19 cellular contexts compared by ENCODE assay signal in the genomic region with DNA sequence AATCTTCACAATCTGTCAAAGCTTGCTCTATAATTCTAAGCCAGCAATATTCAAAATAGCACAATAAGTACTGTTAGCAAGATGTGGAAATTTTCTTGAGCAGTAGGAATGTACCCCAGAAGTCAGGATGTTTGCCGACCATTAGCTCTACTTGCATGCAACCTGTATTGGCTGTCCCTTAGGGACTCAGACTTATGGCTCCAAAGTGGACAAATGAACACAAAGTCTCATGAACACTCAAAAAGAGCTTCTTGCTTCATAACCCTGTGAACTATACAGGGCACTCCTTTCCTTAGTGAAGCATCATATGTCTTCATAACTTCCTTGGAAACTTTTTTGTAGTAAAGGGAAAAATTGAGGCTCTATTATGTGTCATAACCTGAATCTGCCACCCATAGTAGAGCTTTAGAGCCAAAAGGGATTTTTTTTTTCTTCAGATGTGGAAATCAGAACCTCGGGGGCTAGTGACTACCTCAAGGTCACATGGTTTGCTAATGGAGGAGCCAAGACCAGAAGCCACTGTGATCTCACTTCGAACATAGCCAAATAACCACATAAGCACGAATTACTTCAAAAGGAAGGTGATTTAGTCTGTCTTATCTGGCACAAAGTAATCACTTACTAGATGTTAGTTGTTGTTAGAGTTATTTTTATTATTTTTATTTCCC. TPM values are rescaled to one million over a fixed set of nuclear protein-coding genes. Genes with fewer than 3 reads are reported as not detected.
DNase-seq lines count a peak whose midpoint lies in the region; ATAC-seq, FAIRE-seq and TF ChIP-seq lines count a peak whose summit lies in the region.
"Had no signal": no experiment of that assay in that cellular context is flagged by ENCODE, and none has a peak within 500 bp of the region (broad histone marks: within the 10 kb centered on the region; RNA-seq: fewer than 3 reads in every experiment).

No MANE protein-coding gene starts in this region.

- POLR2A ChIA-PET in A549 (lab: Yijun Ruan, JAX): interaction anchor here (1.3 kb wide), 1 partner anchor 17 kb away, joined by 3 read pairs; no protein-coding TSS in a partner anchor
- POLR2A ChIA-PET in activated CD4-positive, alpha-beta memory T cell treated with anti-CD3 and anti-CD28 coated beads, Interleukin-2, amount 10 ng/mL, durations not matched to agents 7 days and 5 days (lab: Charles Lee): no interaction called here

- CTCF ChIA-PET in A549 (lab: Yijun Ruan, JAX): interaction anchor here (1.0 to 1.9 kb wide), 6 partner anchors 9 to 210 kb away, joined by 3 to 5 read pairs (median 4); partner anchors contain the start of genes ADGRG6, NMBR and VTA1
- CTCF ChIA-PET in activated CD4-positive, alpha-beta memory T cell treated with anti-CD3 and anti-CD28 coated beads, Interleukin-2, amount 10 ng/mL, durations not matched to agents 7 days and 5 days (lab: Charles Lee): no interaction called here

- H3K27ac Mint-ChIP-seq in activated naive CD8-positive, alpha-beta T cell: peak overlapping the region; percentile 78
- H3K27ac Mint-ChIP-seq in activated CD4-positive, alpha-beta memory T cell treated with anti-CD3 and anti-CD28 coated beads, Interleukin-2, amount 10 ng/mL, durations not matched to agents 7 days and 5 days: no peak overlapping the region
- H3K27ac Mint-ChIP-seq: neural progenitor cell had no signal

- intact Hi-C loops in left lung (cut with DNase I): no loop called here

- DNase-seq in A549 (ENCODE audit: low read depth in 1 of 2, low spot score in 1 of 2) (peak in 1 of 2 experiments; percentile 29), H4 (ENCODE audit: low spot score) (peak; percentile 9), left lung (no peak), hippocampal formation (lab: John Stamatoyannopoulos, UW) (no peak)
- no peak for DNase-seq in effector CD8-positive, alpha-beta T cell (lab: John Stamatoyannopoulos, UW)
- no peak for DNase-seq in activated CD4-positive, alpha-beta memory T cell treated with anti-CD3 and anti-CD28 coated beads, Interleukin-2, amount 10 ng/mL, durations not matched to agents 7 days and 5 days
- DNase-seq: activated CD8-positive, alpha-beta memory T cell treated with anti-CD3 and anti-CD28 coated beads for 24 hours; activated naive CD4-positive, alpha-beta T cell treated with Interleukin-2 at 50 U/mL for 16 hours; colonic mucosa; erythroblast; MM.1S; NCI-H2081 treated with DMSO at 0.1 percent for 48 hours; SHP77 treated with DMSO at 0.1 percent for 48 hours; substantia nigra had no signal

- no peak for TF ChIP-seq EP300 in A549 (IDR thresholded peaks at IDR 0.05)

- ATAC-seq in A549: peak in 1 of 2 experiments; percentile 39; a peak in 3 of 6 replicates
- peak; percentile 32 for ATAC-seq in left lung
- ATAC-seq in HG02763 (IDR thresholded peaks at IDR 0.05; ENCODE audit: unreplicated experiment): no peak

- H3K9me3 Mint-ChIP-seq in activated naive CD8-positive, alpha-beta T cell (ENCODE audit: low read depth): peaks cover 2% of the 10 kb centered on the region
- no peaks in the 10 kb centered on the region for H3K9me3 Mint-ChIP-seq in activated CD4-positive, alpha-beta memory T cell treated with anti-CD3 and anti-CD28 coated beads, Interleukin-2, amount 10 ng/mL, durations not matched to agents 7 days and 5 days

- TF ChIP-seq RAD21 in A549 (conservative IDR thresholded peaks at IDR 0.05 in 1 of 2, IDR thresholded peaks at IDR 0.05 in 1 of 2): no peak

- H3K4me3 ChIP-seq in A549 (no peak overlapping the region), left lung (no peak overlapping the region)
- H3K4me3 ChIP-seq: colonic mucosa, lung, neural progenitor cell, skin epidermis had no signal

- no peaks in the 10 kb centered on the region for H3K27me3 ChIP-seq in left lung
- H3K27me3 ChIP-seq: colonic mucosa, neural progenitor cell had no signal

- peak overlapping the region; percentile 56 for H3K4me3 Mint-ChIP-seq in activated naive CD8-positive, alpha-beta T cell
- no peak overlapping the region for H3K4me3 Mint-ChIP-seq in activated CD4-positive, alpha-beta memory T cell treated with anti-CD3 and anti-CD28 coated beads, Interleukin-2, amount 10 ng/mL, durations not matched to agents 7 days and 5 days
- H3K4me3 Mint-ChIP-seq: neural progenitor cell had no signal

- no peak for TF ChIP-seq POLR2A in A549 (IDR thresholded peaks at IDR 0.05; ENCODE audit: low read length)

- no peaks in the 10 kb centered on the region for H3K36me3 Mint-ChIP-seq in activated naive CD8-positive, alpha-beta T cell
- H3K36me3 Mint-ChIP-seq in activated CD4-positive, alpha-beta memory T cell treated with anti-CD3 and anti-CD28 coated beads, Interleukin-2, amount 10 ng/mL, durations not matched to agents 7 days and 5 days (ENCODE audit: low read depth): no peaks in the 10 kb centered on the region
- H3K36me3 Mint-ChIP-seq: neural progenitor cell had no signal

- no peaks in the 10 kb centered on the region for H3K27me3 Mint-ChIP-seq in activated naive CD8-positive, alpha-beta T cell
- peaks cover 3% of the 10 kb centered on the region for H3K27me3 Mint-ChIP-seq in activated CD4-positive, alpha-beta memory T cell treated with anti-CD3 and anti-CD28 coated beads, Interleukin-2, amount 10 ng/mL, durations not matched to agents 7 days and 5 days

- peaks cover 27% of the 10 kb centered on the region for H3K4me1 Mint-ChIP-seq in activated naive CD8-positive, alpha-beta T cell (ENCODE audit: low read depth)
- H3K4me1 Mint-ChIP-seq in activated CD4-positive, alpha-beta memory T cell treated with anti-CD3 and anti-CD28 coated beads, Interleukin-2, amount 10 ng/mL, durations not matched to agents 7 days and 5 days: no peaks in the 10 kb centered on the region

- H3K9me3 ChIP-seq in A549 (peaks cover 4% of the 10 kb centered on the region; the same call in 1 of the 3 replicates), left lung (no peaks in the 10 kb centered on the region)
- H3K9me3 ChIP-seq: colonic mucosa had no signal

- H3K4me1 ChIP-seq in A549 (peaks cover 89% of the 10 kb centered on the region), left lung (peaks cover 0 to 2% of the 10 kb centered on the region in 2 donors)
- H3K4me1 ChIP-seq: colonic mucosa, neural progenitor cell had no signal

- FAIRE-seq in A549 (lab: Jason Lieb, UNC): no peak

- H3K36me3 ChIP-seq in left lung: no peaks in the 10 kb centered on the region
- H3K36me3 ChIP-seq: colonic mucosa, neural progenitor cell had no signal

- H3K27ac ChIP-seq in A549 (peak overlapping the region; percentile 70 to 80), left lung (no peak overlapping the region)
- H3K27ac ChIP-seq: colonic mucosa, neural progenitor cell, skin epidermis had no signal

- H3K4me2 ChIP-seq in A549: peak overlapping the region; percentile 74
- H3K4me2 ChIP-seq: neural progenitor cell had no signal

- TF ChIP-seq CTCF in A549 (IDR thresholded peaks at IDR 0.05): no peak
- TF ChIP-seq CTCF in left lung (IDR thresholded peaks at IDR 0.05): no peak

- WGBS in A549 (ENCODE audit: missing lambda C conversion rate): 38% methylated on average over 4 of the region's 4 CpGs

TF ChIP-seq in A549, 52 proteins besides CTCF, POLR2A, EP300 and RAD21:
- TF ChIP-seq USF2 (IDR thresholded peaks at IDR 0.05): peak; percentile 13; the same call in 1 of the 2 replicates
- TF ChIP-seq NFE2L2 (conservative IDR thresholded peaks at IDR 0.05; ENCODE audit: low read length): no peak

RNA-seq across cellular contexts. Expression of gene ADGRG6, which starts 54.6 kb away (rescaled TPM):
- polyA plus RNA-seq in A549 (2011; rRNA removed) (176 and 181 TPM in 2 replicates), A549 (2017; fragmentation: RNase III; extraction: RNeasy Plus Mini Kit Qiagen cat#74134 plus additional on column Dnase treatment) (53.9 to 61.1 TPM (median 55.4 TPM) in 3 replicates)
- 34.3 and 35.0 TPM in 2 replicates for polyA plus RNA-seq in A549 (2012; cell fraction: cytosol; rRNA removed)
- 42.9 and 53.7 TPM in 2 replicates for polyA plus RNA-seq in A549 (2012; cell fraction: nucleus; rRNA removed)
- 202 and 259 TPM in 2 replicates for polyA minus RNA-seq in A549 (2011; rRNA and poly(A)+ RNA removed)
- total RNA-seq in H4 (2014; rRNA removed; shearing (Covaris generic)): 0.49 and 0.68 TPM in 2 replicates
- total RNA-seq in left lung: 10 to 100 TPM; 34.2 to 48.7 TPM
- not detected for total RNA-seq in activated CD4-positive, alpha-beta memory T cell treated with anti-CD3 and anti-CD28 coated beads, Interleukin-2, amount 10 ng/mL, durations not matched to agents 7 days and 5 days

Comparison
In these comparisons a context has a peak if more than half of its experiments do, and no peak if none do; other contexts are left out.
1. H3K27ac ChIP-seq: peak in A549 (2 of 2); none in left lung (0 of 2).
2. RNA of gene ADGRG6, which starts 54.6 kb away (total RNA-seq): 34.2 to 48.7 TPM in left lung; 0.49 to 0.68 TPM in H4 and not detected in activated CD4-positive, alpha-beta memory T cell treated with anti-CD3 and anti-CD28 coated beads, Interleukin-2, amount 10 ng/mL, durations not matched to agents 7 days and 5 days; every median in the first group is over 10 times any median in the second.